ENCODE assay signal across 22 cellular contexts in genomic region chr4:88937081-88937480, GRCh38.
DNase-seq lines count a peak whose midpoint lies in the region; TF ChIP-seq lines count a peak whose summit lies in the region.
"Had no signal": no experiment of that assay in that cellular context is flagged by ENCODE, and none has a peak within 500 bp of the region (broad histone marks: within the 10 kb centered on the region; RNA-seq: fewer than 3 reads in every experiment).

No MANE protein-coding gene starts in this region.

- no peak overlapping the region for H3K4me3 Mint-ChIP-seq in HFFc6
- H3K4me3 Mint-ChIP-seq: activated naive CD4-positive, alpha-beta T cell treated with anti-CD3 and anti-CD28 coated beads, Interleukin-2, amount 50 U/mL, for 24 hours; brain; CD4-positive, alpha-beta T cell; immature natural killer cell; stimulated activated naive B cell treated with anti-CD40 and anti-IgM and Interleukin-4, amounts not matched to agents 10 μg/mL and 1 μg/mL and 100 μg/mL, for 72 hours had no signal

- peak overlapping the region; percentile 83 for H3K27ac ChIP-seq in osteoblast (ENCODE audit: low read depth, low read length)
- H3K27ac ChIP-seq: SK-N-MC, testis, WERI-Rb-1 had no signal

- H3K36me3 ChIP-seq in osteoblast (ENCODE audit: insufficient read depth, low read length) (no peaks in the 10 kb centered on the region), BE2C (peaks cover 4% of the 10 kb centered on the region; the same call in 1 of the 2 replicates)

- DNase-seq in HFFc6 (peak; percentile 59), amniotic epithelial cell (ENCODE audit: low read depth) (peak; percentile 91), fibroblast of peridontal ligament (ENCODE audit: extremely low read depth) (peak; percentile 17), osteoblast (ENCODE audit: insufficient read length, low spot score, missing footprints) (peak; percentile 70), BE2C (no peak), NCI-H510A treated with DMSO at 0.1 percent for 48 hours (lab: John Stamatoyannopoulos, UW) (no peak), AML-193 (lab: John Stamatoyannopoulos, UW) (no peak), SKM-1 (lab: John Stamatoyannopoulos, UW; ENCODE audit: unreplicated experiment) (no peak)
- DNase-seq: activated CD4-positive, alpha-beta T cell treated with anti-CD3 and anti-CD28 coated beads, Interleukin-2, amount 50 U/mL, for 1 hour; CD4-positive, alpha-beta T cell; cortex of kidney; DMS153; immature natural killer cell; NCI-H2107; NK-92 treated with Interleukin-12 subunit alpha and Interleukin-12 subunit beta, amount 100 ng/mL, for 24 hours; stimulated activated naive B cell treated with anti-CD40 and anti-IgM and Interleukin-4, amounts not matched to agents 10 μg/mL and 1 μg/mL and 100 μg/mL, for 72 hours; testis; WERI-Rb-1 had no signal

- 0 out of 2 replicates have a peak, but pooled peaks cover 8% of the 10 kb centered on the region for H3K36me3 Mint-ChIP-seq in HFFc6 (ENCODE audit: low read depth)
- H3K36me3 Mint-ChIP-seq: activated naive CD4-positive, alpha-beta T cell treated with anti-CD3 and anti-CD28 coated beads, Interleukin-2, amount 50 U/mL, for 24 hours; immature natural killer cell; stimulated activated naive B cell treated with anti-CD40 and anti-IgM and Interleukin-4, amounts not matched to agents 10 μg/mL and 1 μg/mL and 100 μg/mL, for 72 hours had no signal

- no peaks in the 10 kb centered on the region for H3K9me3 Mint-ChIP-seq in HFFc6
- H3K9me3 Mint-ChIP-seq: activated naive CD4-positive, alpha-beta T cell treated with anti-CD3 and anti-CD28 coated beads, Interleukin-2, amount 50 U/mL, for 24 hours; brain; CD4-positive, alpha-beta T cell; stimulated activated naive B cell treated with anti-CD40 and anti-IgM and Interleukin-4, amounts not matched to agents 10 μg/mL and 1 μg/mL and 100 μg/mL, for 72 hours had no signal

- H3K9me3 ChIP-seq in osteoblast (ENCODE audit: low read depth, low read length) (no peaks in the 10 kb centered on the region), BE2C (no peaks in the 10 kb centered on the region)
- H3K9me3 ChIP-seq: testis had no signal

- H3K27me3 ChIP-seq in osteoblast (ENCODE audit: insufficient read depth, low read length), result no peaks in the 10 kb centered on the region
- no peaks in the 10 kb centered on the region for H3K27me3 ChIP-seq in BE2C
- H3K27me3 ChIP-seq: testis had no signal

- TF ChIP-seq CTCF in HFFc6 (IDR thresholded peaks at IDR 0.05) (no peak), osteoblast (IDR thresholded peaks at IDR 0.05; ENCODE audit: extremely low read depth, low read depth, low read length) (no peak), BE2C (IDR thresholded peaks at IDR 0.05; ENCODE audit: low read depth, low read length) (no peak)

- peak overlapping the region; percentile 56 for H3K27ac Mint-ChIP-seq in HFFc6
- H3K27ac Mint-ChIP-seq: activated naive CD4-positive, alpha-beta T cell treated with anti-CD3 and anti-CD28 coated beads, Interleukin-2, amount 50 U/mL, for 24 hours; brain; CD4-positive, alpha-beta T cell; immature natural killer cell; progenitor cell of endocrine pancreas; stimulated activated naive B cell treated with anti-CD40 and anti-IgM and Interleukin-4, amounts not matched to agents 10 μg/mL and 1 μg/mL and 100 μg/mL, for 72 hours had no signal

- no peaks in the 10 kb centered on the region for H4K20me1 ChIP-seq in osteoblast (ENCODE audit: insufficient read depth, low read length)

- H3K4me1 ChIP-seq in osteoblast (ENCODE audit: insufficient read depth, low read length) (peaks cover 38% of the 10 kb centered on the region), BE2C (no peaks in the 10 kb centered on the region)
- H3K4me1 ChIP-seq: testis had no signal

- H3K4me3 ChIP-seq in osteoblast (ENCODE audit: insufficient read depth, low read length) (no peak overlapping the region), BE2C (ENCODE audit: low read depth, low read length) (no peak overlapping the region)
- H3K4me3 ChIP-seq: SK-N-MC, testis had no signal

- H3K4me1 Mint-ChIP-seq in HFFc6 (ENCODE audit: low read depth), result peaks cover 57% of the 10 kb centered on the region
- H3K4me1 Mint-ChIP-seq: immature natural killer cell; stimulated activated naive B cell treated with anti-CD40 and anti-IgM and Interleukin-4, amounts not matched to agents 10 μg/mL and 1 μg/mL and 100 μg/mL, for 72 hours had no signal

- no peak overlapping the region for H2AFZ ChIP-seq in osteoblast (ENCODE audit: low read length)

- H3K27me3 Mint-ChIP-seq in HFFc6 (ENCODE audit: insufficient read depth), result no peaks in the 10 kb centered on the region
- H3K27me3 Mint-ChIP-seq: activated naive CD4-positive, alpha-beta T cell treated with anti-CD3 and anti-CD28 coated beads, Interleukin-2, amount 50 U/mL, for 24 hours; brain; CD4-positive, alpha-beta T cell; progenitor cell of endocrine pancreas; stimulated activated naive B cell treated with anti-CD40 and anti-IgM and Interleukin-4, amounts not matched to agents 10 μg/mL and 1 μg/mL and 100 μg/mL, for 72 hours had no signal

- no peaks in the 10 kb centered on the region for H3K79me2 ChIP-seq in osteoblast (ENCODE audit: insufficient read depth, low read length)

- peak overlapping the region; percentile 9 for H3K4me2 ChIP-seq in osteoblast (ENCODE audit: insufficient read depth, low read length)

Comparison
In these comparisons a context has a peak if more than half of its experiments do, and no peak if none do; other contexts are left out.
1. DNase-seq: peak in HFFc6 (single experiment), amniotic epithelial cell (single experiment), fibroblast of peridontal ligament (single experiment) and osteoblast (single experiment); none in BE2C (single experiment), NCI-H510A treated with DMSO at 0.1 percent for 48 hours (single experiment), AML-193 (0 of 2) and SKM-1 (single experiment).